22 cellular contexts compared by ENCODE assay signal in genomic region chr19:33532859-33533455, GRCh38. TPM values are rescaled to one million over a fixed set of nuclear protein-coding genes. Genes with fewer than 3 reads are reported as not detected.
DNase-seq lines count a peak whose midpoint lies in the region; ATAC-seq and TF ChIP-seq lines count a peak whose summit lies in the region.
"Had no signal": no experiment of that assay in that cellular context is flagged by ENCODE, and none has a peak within 500 bp of the region (broad histone marks: within the 10 kb centered on the region; RNA-seq: fewer than 3 reads in every experiment).

No MANE protein-coding gene starts in this region.

- H3K36me3 Mint-ChIP-seq in endodermal cell (ENCODE audit: low read depth) = no peaks in the 10 kb centered on the region
- no peaks in the 10 kb centered on the region for H3K36me3 Mint-ChIP-seq in stimulated activated memory B cell treated with anti-CD40 and anti-IgM and Interleukin-4, amounts not matched to agents 10 μg/mL and 1 μg/mL and 100 μg/mL, for 72 hours
- H3K36me3 Mint-ChIP-seq: CD4-positive, CD25-positive, alpha-beta regulatory T cell had no signal

- no peaks in the 10 kb centered on the region for H3K4me1 ChIP-seq in endodermal cell (ENCODE audit: control insufficient read depth, insufficient read depth, low read length)
- H3K4me1 ChIP-seq in upper lobe of right lung = no peaks in the 10 kb centered on the region
- no peaks in the 10 kb centered on the region for H3K4me1 ChIP-seq in left lung

- peaks cover 5% of the 10 kb centered on the region for H3K4me1 Mint-ChIP-seq in endodermal cell
- H3K4me1 Mint-ChIP-seq in stimulated activated memory B cell treated with anti-CD40 and anti-IgM and Interleukin-4, amounts not matched to agents 10 μg/mL and 1 μg/mL and 100 μg/mL, for 72 hours = no peaks in the 10 kb centered on the region
- H3K4me1 Mint-ChIP-seq: CD4-positive, CD25-positive, alpha-beta regulatory T cell had no signal

- H3K36me3 ChIP-seq in endodermal cell (ENCODE audit: control insufficient read depth, insufficient read depth, low read length) (no peaks in the 10 kb centered on the region), upper lobe of right lung (no peaks in the 10 kb centered on the region), left lung (no peaks in the 10 kb centered on the region)

- DNase-seq in NCI-H2227 treated with DMSO at 0.1 percent for 48 hours (lab: John Stamatoyannopoulos, UW) (peak; percentile 64), endodermal cell (peak; percentile 79), left kidney (ENCODE audit: low read depth, low spot score) (peak; percentile 60), upper lobe of right lung (no peak), left lung (no peak), NCI-H1436 (lab: John Stamatoyannopoulos, UW) (no peak)
- DNase-seq: CD4-positive, CD25-positive, alpha-beta regulatory T cell; COR-L47; DMS 273 treated with DMSO at 0.1 percent for 48 hours; DMS79 treated with DMSO at 0.1 percent for 48 hours; MV-4-11; NCI-H1105 treated with DMSO at 0.1 percent for 48 hours; NCI-H1694; NCI-H2081; NCI-H510A; NCI-H748 treated with DMSO at 0.1 percent for 48 hours; SIG-M5 had no signal

- peak; percentile 24 for ATAC-seq in upper lobe of right lung
- ATAC-seq in left lung = no peak
- ATAC-seq in stimulated activated memory B cell treated with anti-CD40 and anti-IgM and Interleukin-4, amounts not matched to agents 10 μg/mL and 1 μg/mL and 100 μg/mL, for 72 hours = no peak
- ATAC-seq: GM12878, HCT116, SK-N-SH treated with all-trans-retinoic acid at 6 μM for 48 hours had no signal

- H3K27me3 ChIP-seq in endodermal cell (ENCODE audit: control insufficient read depth, insufficient read depth, low read length, poor library complexity, severe bottlenecking) (no peaks in the 10 kb centered on the region), upper lobe of right lung (peaks cover 6% of the 10 kb centered on the region), left lung (peaks cover 0 to 72% of the 10 kb centered on the region in 2 donors)

- H3K9me3 ChIP-seq in endodermal cell (ENCODE audit: control insufficient read depth, low read length) (no peaks in the 10 kb centered on the region), upper lobe of right lung (no peaks in the 10 kb centered on the region), left lung (no peaks in the 10 kb centered on the region)

- H3K9me3 Mint-ChIP-seq in endodermal cell = no peaks in the 10 kb centered on the region
- H3K9me3 Mint-ChIP-seq in stimulated activated memory B cell treated with anti-CD40 and anti-IgM and Interleukin-4, amounts not matched to agents 10 μg/mL and 1 μg/mL and 100 μg/mL, for 72 hours = peaks cover 6% of the 10 kb centered on the region
- H3K9me3 Mint-ChIP-seq: CD4-positive, CD25-positive, alpha-beta regulatory T cell had no signal

- TF ChIP-seq CTCF in endodermal cell (conservative IDR thresholded peaks at IDR 0.05) = no peak
- no peak for TF ChIP-seq CTCF in upper lobe of right lung (IDR thresholded peaks at IDR 0.05)
- no peak for TF ChIP-seq CTCF in left lung (IDR thresholded peaks at IDR 0.05)

- H3K27ac ChIP-seq in endodermal cell (ENCODE audit: low read depth, low read length) (no peak overlapping the region), upper lobe of right lung (no peak overlapping the region), left lung (no peak overlapping the region)

- peaks cover 5% of the 10 kb centered on the region for H3K27me3 Mint-ChIP-seq in endodermal cell (ENCODE audit: insufficient read depth)
- peaks cover 69% of the 10 kb centered on the region for H3K27me3 Mint-ChIP-seq in stimulated activated memory B cell treated with anti-CD40 and anti-IgM and Interleukin-4, amounts not matched to agents 10 μg/mL and 1 μg/mL and 100 μg/mL, for 72 hours
- H3K27me3 Mint-ChIP-seq: CD4-positive, CD25-positive, alpha-beta regulatory T cell had no signal

- H3K4me3 ChIP-seq in endodermal cell (ENCODE audit: low read length) = no peak overlapping the region
- no peak overlapping the region for H3K4me3 ChIP-seq in upper lobe of right lung
- H3K4me3 ChIP-seq in left lung = no peak overlapping the region
- H3K4me3 ChIP-seq: GM12878 had no signal

- no peak overlapping the region for H3K27ac Mint-ChIP-seq in endodermal cell
- H3K27ac Mint-ChIP-seq in stimulated activated memory B cell treated with anti-CD40 and anti-IgM and Interleukin-4, amounts not matched to agents 10 μg/mL and 1 μg/mL and 100 μg/mL, for 72 hours = no peak overlapping the region
- H3K27ac Mint-ChIP-seq: CD4-positive, CD25-positive, alpha-beta regulatory T cell; IgD-negative memory B cell had no signal

- intact Hi-C loops in upper lobe of right lung (cut with DNase I) = no loop called here
- intact Hi-C loops in left lung (cut with DNase I) = no loop called here

- 58 to 94% methylated on average over 3 to 5 of the region's 6 CpGs for WGBS in endodermal cell (ENCODE audit: insufficient coverage in 1 of 2, insufficient read length in 1 of 2), 2 experiments

- H3K4me3 Mint-ChIP-seq in endodermal cell = no peak overlapping the region
- no peak overlapping the region for H3K4me3 Mint-ChIP-seq in stimulated activated memory B cell treated with anti-CD40 and anti-IgM and Interleukin-4, amounts not matched to agents 10 μg/mL and 1 μg/mL and 100 μg/mL, for 72 hours
- H3K4me3 Mint-ChIP-seq: CD4-positive, CD25-positive, alpha-beta regulatory T cell; IgD-negative memory B cell had no signal

- no peak overlapping the region for H3K9ac ChIP-seq in endodermal cell (ENCODE audit: extremely low read depth, low read length, poor library complexity, severe bottlenecking)

RNA-seq across cellular contexts. Expression of gene PEPD, which starts 11.4 kb away (rescaled TPM):
- total RNA-seq in endodermal cell (10 to 100 TPM; 52.2 to 67.9 TPM), upper lobe of right lung (78.4 TPM), left lung (10 to 100 TPM; 73.2 to 90.1 TPM)
- polyA plus RNA-seq in endodermal cell (2013, experiment 1 of 2) = 54.0 TPM
- polyA plus RNA-seq in endodermal cell (2013, experiment 2 of 2) = 42.9 TPM

Comparison
In these comparisons a context has a peak if more than half of its experiments do, and no peak if none do; other contexts are left out.
1. DNase-seq: peak in NCI-H2227 treated with DMSO at 0.1 percent for 48 hours (single experiment), endodermal cell (single experiment) and left kidney (single experiment); none in upper lobe of right lung (single experiment), left lung (0 of 2) and NCI-H1436 (single experiment).